14 cellular contexts compared by ENCODE assay signal in genomic region chr1:233109121-233109520, GRCh38.
"Had no signal": no experiment of that assay in that cellular context is flagged by ENCODE, and none has a peak within 500 bp of the region (broad histone marks: within the 10 kb centered on the region; RNA-seq: fewer than 3 reads in every experiment).

No MANE protein-coding gene starts in this region.

- H3K9me3 Mint-ChIP-seq: activated naive CD8-positive, alpha-beta T cell treated with anti-CD3 and anti-CD28 coated beads for 36 hours had no signal

- ATAC-seq: gastroesophageal sphincter, left ventricle myocardium superior had no signal

- H3K4me3 Mint-ChIP-seq: activated naive CD8-positive, alpha-beta T cell treated with anti-CD3 and anti-CD28 coated beads for 36 hours had no signal

- DNase-seq: activated gamma-delta T cell treated with Interleukin-2 at 50 U/mL for 16 hours; activated naive CD8-positive, alpha-beta T cell treated with anti-CD3 and anti-CD28 coated beads for 36 hours; activated T-cell treated with anti-CD3 and anti-CD28 coated beads, Interleukin-2, amount 50 U/mL, for 1 hour; anterior cingulate cortex; left ventricle myocardium superior; midbrain; T-helper 2 cell; thyroid gland had no signal

- H3K36me3 ChIP-seq: cardiac muscle cell, gastroesophageal sphincter, thyroid gland had no signal

- H3K9me3 ChIP-seq: gastroesophageal sphincter, thyroid gland had no signal

- H3K27ac Mint-ChIP-seq: activated naive CD8-positive, alpha-beta T cell treated with anti-CD3 and anti-CD28 coated beads for 36 hours had no signal

- H3K27me3 ChIP-seq: cardiac muscle cell, gastroesophageal sphincter, thyroid gland had no signal

- H3K27me3 Mint-ChIP-seq: activated naive CD8-positive, alpha-beta T cell treated with anti-CD3 and anti-CD28 coated beads for 36 hours had no signal

- FAIRE-seq: colon, endothelial cell of umbilical vein, TTC549 had no signal

- H3K27ac ChIP-seq: cardiac muscle cell, gastroesophageal sphincter, thyroid gland had no signal

- H3K4me3 ChIP-seq: cardiac muscle cell, gastroesophageal sphincter, skin epidermis, thyroid gland had no signal
